In the genomic region with DNA sequence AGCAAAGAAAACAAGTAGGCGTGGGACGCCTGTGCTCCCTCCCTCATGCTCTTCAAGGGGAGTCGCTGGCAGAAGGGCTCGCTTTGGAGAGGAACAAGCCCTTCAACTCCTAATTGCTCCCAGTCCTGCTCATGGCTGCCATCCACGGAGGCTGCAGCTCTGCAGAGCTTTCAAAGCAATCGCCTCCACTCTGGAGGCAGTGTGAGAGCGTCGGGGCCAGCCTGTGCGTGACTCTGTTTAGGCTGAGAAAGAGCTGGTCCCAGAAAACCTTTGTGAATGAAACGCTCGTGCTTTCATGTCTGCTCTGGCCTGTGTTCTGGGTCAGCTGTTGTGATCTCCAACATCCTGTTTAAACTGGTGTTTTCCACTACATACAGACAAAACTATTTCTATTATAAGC, we compare ENCODE assay signal across 22 cellular contexts. TPM values are rescaled to one million over a fixed set of nuclear protein-coding genes. Genes with fewer than 3 reads are reported as not detected.
DNase-seq lines count a peak whose midpoint lies in the region; ATAC-seq, FAIRE-seq and TF ChIP-seq lines count a peak whose summit lies in the region.
"Had no signal": no experiment of that assay in that cellular context is flagged by ENCODE, and none has a peak within 500 bp of the region (broad histone marks: within the 10 kb centered on the region; RNA-seq: fewer than 3 reads in every experiment).

No MANE protein-coding gene starts in this region.

- FAIRE-seq in kidney (lab: Jason Lieb, UNC), result no peak
- FAIRE-seq: frontal cortex, GM12891, islet of Langerhans, RCC 7860 had no signal

- ATAC-seq in DND-41 (ENCODE audit: insufficient read depth, low read depth), result no peak
- ATAC-seq in T-helper 17 cell, result no peak
- no peak for ATAC-seq in HG03469 (IDR thresholded peaks at IDR 0.05; ENCODE audit: unreplicated experiment)
- ATAC-seq: activated CD4-positive, alpha-beta T cell treated with anti-CD3 and anti-CD28 coated beads for 36 hours; natural killer cell treated with Interleukin-12 subunit alpha and Interleukin-12 subunit beta and Interleukin-15 and Interleukin-18, amount 100 ng/mL, for 72 hours had no signal

- H3K4me3 Mint-ChIP-seq in chondrocyte (ENCODE audit: unreplicated experiment) (peak overlapping the region; percentile 20), T-helper 17 cell (no peak overlapping the region)
- H3K4me3 Mint-ChIP-seq: activated CD4-positive, alpha-beta T cell treated with anti-CD3 and anti-CD28 coated beads for 36 hours; dendritic cell treated with granulocyte-macrophage colony-stimulating factor and Interleukin-4, amounts not matched to agents 40 ng/mL and 50 ng/mL, for 4 days; natural killer cell treated with Interleukin-12 subunit alpha and Interleukin-12 subunit beta and Interleukin-15 and Interleukin-18, amount 100 ng/mL, for 72 hours; T-helper 1 cell treated with Interleukin-12 subunit alpha and Interleukin-12 subunit beta and Interleukin-4 antibody, amounts not matched to agents 30 μg/mL and 1 μg/mL, for 36 hours had no signal

- 0 out of 2 replicates have a peak overlapping the region, but pooled peaks have one; percentile 9 for H2AFZ ChIP-seq in DND-41 (ENCODE audit: low read depth, low read length)

- H3K4me3 ChIP-seq in DND-41 (ENCODE audit: low read depth in 1 of 2, low read length in 2 of 2) (no peak overlapping the region), kidney (ENCODE audit: low read length in 2 of 2) (no peak overlapping the region), skeletal muscle satellite cell (ENCODE audit: low read length) (no peak overlapping the region)
- H3K4me3 ChIP-seq: adrenal gland had no signal

- H3K9me3 Mint-ChIP-seq in chondrocyte (ENCODE audit: low read depth), result peaks cover 11% of the 10 kb centered on the region
- H3K9me3 Mint-ChIP-seq: dendritic cell treated with granulocyte-macrophage colony-stimulating factor and Interleukin-4, amounts not matched to agents 40 ng/mL and 50 ng/mL, for 4 days had no signal

- no peak overlapping the region for H3K27ac ChIP-seq in DND-41 (ENCODE audit: low read length)
- H3K27ac ChIP-seq in kidney (ENCODE audit: low read depth in 2 of 2, low read length in 2 of 2), result no peak overlapping the region
- H3K27ac ChIP-seq: adrenal gland had no signal

- TF ChIP-seq CTCF in DND-41 (IDR thresholded peaks at IDR 0.05; ENCODE audit: borderline replicate concordance, extremely low read depth, low read length, poor library complexity, severe bottlenecking), result no peak
- TF ChIP-seq CTCF in chondrocyte (IDR thresholded peaks at IDR 0.05), result no peak
- TF ChIP-seq CTCF in kidney (IDR thresholded peaks at IDR 0.05; ENCODE audit: borderline replicate concordance, extremely low read depth, insufficient read depth), result no peak

- H4K20me1 ChIP-seq in DND-41 (ENCODE audit: insufficient read depth, low read length), result no peaks in the 10 kb centered on the region

- no peaks in the 10 kb centered on the region for H3K9me3 ChIP-seq in DND-41 (ENCODE audit: insufficient read depth, low read length, severe bottlenecking)
- H3K9me3 ChIP-seq in kidney (ENCODE audit: control insufficient read depth in 1 of 2, low read length in 2 of 2), result peaks cover 0 to 3% of the 10 kb centered on the region in 2 donors
- H3K9me3 ChIP-seq in skeletal muscle satellite cell (replicated peaks; ENCODE audit: low read length), result no peaks in the 10 kb centered on the region
- H3K9me3 ChIP-seq in T-helper 17 cell (ENCODE audit: control insufficient read depth, low read length, poor library complexity, severe bottlenecking), result no peaks in the 10 kb centered on the region
- H3K9me3 ChIP-seq: adrenal gland, BE2C had no signal

- H3K36me3 Mint-ChIP-seq in chondrocyte (ENCODE audit: low read depth), result no peaks in the 10 kb centered on the region
- no peaks in the 10 kb centered on the region for H3K36me3 Mint-ChIP-seq in T-helper 17 cell (ENCODE audit: low read depth)

- no peaks in the 10 kb centered on the region for H3K36me3 ChIP-seq in DND-41 (ENCODE audit: insufficient read depth, low read length)
- H3K36me3 ChIP-seq in kidney (ENCODE audit: control insufficient read depth in 1 of 2, insufficient read depth in 2 of 2, low read length in 2 of 2), result no peaks in the 10 kb centered on the region
- H3K36me3 ChIP-seq in skeletal muscle satellite cell (ENCODE audit: insufficient read depth, low read length), result no peaks in the 10 kb centered on the region
- H3K36me3 ChIP-seq: adrenal gland, BE2C had no signal

- DNase-seq in DND-41 (no peak), chondrocyte (ENCODE audit: low spot score) (no peak), kidney (peak; percentile 66), anterior cingulate cortex (lab: John Stamatoyannopoulos, UW) (no peak), COLO829 (ENCODE audit: low spot score) (no peak), T-helper 17 cell (no peak)
- DNase-seq: activated CD4-positive, alpha-beta T cell treated with anti-CD3 and anti-CD28 coated beads for 36 hours; activated T-cell treated with anti-CD3 and anti-CD28 coated beads for 4 hours; adrenal gland; BE2C; DMS53; NCI-H1436; NCI-H524 had no signal

- H3K27ac Mint-ChIP-seq in chondrocyte (ENCODE audit: unreplicated experiment) (peak overlapping the region; percentile 45), T-helper 17 cell (no peak overlapping the region)
- H3K27ac Mint-ChIP-seq: activated CD4-positive, alpha-beta T cell treated with anti-CD3 and anti-CD28 coated beads for 36 hours; dendritic cell treated with granulocyte-macrophage colony-stimulating factor and Interleukin-4, amounts not matched to agents 40 ng/mL and 50 ng/mL, for 4 days; T-helper 1 cell treated with Interleukin-12 subunit alpha and Interleukin-12 subunit beta and Interleukin-4 antibody, amounts not matched to agents 30 μg/mL and 1 μg/mL, for 36 hours had no signal

- H3K9ac ChIP-seq in DND-41 (ENCODE audit: low read depth, low read length), result no peak overlapping the region
- H3K9ac ChIP-seq in kidney (ENCODE audit: low read length in 2 of 2), result no peak overlapping the region
- H3K9ac ChIP-seq in skeletal muscle satellite cell (ENCODE audit: low read depth, low read length), result no peak overlapping the region

- H3K4me1 ChIP-seq in DND-41 (ENCODE audit: insufficient read depth, low read length), result no peaks in the 10 kb centered on the region
- H3K4me1 ChIP-seq in kidney (ENCODE audit: control insufficient read depth in 1 of 2, insufficient read depth in 1 of 2, low read depth in 1 of 2, low read length in 2 of 2), result no peaks in the 10 kb centered on the region
- H3K4me1 ChIP-seq in skeletal muscle satellite cell (ENCODE audit: control insufficient read depth, insufficient read depth, low read length), result peaks cover 22% of the 10 kb centered on the region
- H3K4me1 ChIP-seq: BE2C had no signal

- H3K27me3 Mint-ChIP-seq in chondrocyte (ENCODE audit: low read depth) (no peaks in the 10 kb centered on the region), T-helper 17 cell (no peaks in the 10 kb centered on the region)
- H3K27me3 Mint-ChIP-seq: activated CD4-positive, alpha-beta T cell treated with anti-CD3 and anti-CD28 coated beads for 36 hours; natural killer cell treated with Interleukin-12 subunit alpha and Interleukin-12 subunit beta and Interleukin-15 and Interleukin-18, amount 100 ng/mL, for 72 hours had no signal

- H3K4me1 Mint-ChIP-seq in chondrocyte (ENCODE audit: low read depth), result peaks cover 22% of the 10 kb centered on the region
- no peaks in the 10 kb centered on the region for H3K4me1 Mint-ChIP-seq in T-helper 17 cell

- no peak overlapping the region for H3K4me2 ChIP-seq in DND-41 (ENCODE audit: insufficient read depth, low read length)
- peak overlapping the region; percentile 31 for H3K4me2 ChIP-seq in skeletal muscle satellite cell (ENCODE audit: low read length)

- no peaks in the 10 kb centered on the region for H3K79me2 ChIP-seq in DND-41 (ENCODE audit: insufficient read depth, low read length)

- intact Hi-C loops in kidney (cut with DNase I), result no loop called here

- no peaks in the 10 kb centered on the region for H3K27me3 ChIP-seq in DND-41 (ENCODE audit: insufficient read depth, low read length, poor library complexity)
- H3K27me3 ChIP-seq in skeletal muscle satellite cell (ENCODE audit: control insufficient read depth, insufficient read depth, low read length), result no peaks in the 10 kb centered on the region
- H3K27me3 ChIP-seq: adrenal gland, BE2C had no signal

RNA-seq across cellular contexts. Expression of a gene that starts 23.9 kb away (rescaled TPM):
- total RNA-seq in chondrocyte (37.9 to 73.5 TPM (median 39.7 TPM) in 3 replicates), kidney (58.0 TPM), T-helper 17 cell (100 to 1,000 TPM in 1 of 2 donors, 10 to 100 TPM in 1; 97.0 to 110 TPM)
- polyA plus RNA-seq in kidney (ENCODE audit: insufficient read depth, low read depth, low replicate concordance), result 1.3 TPM
- total RNA-seq in skeletal muscle satellite cell (2012; rRNA removed), result 17.5 and 23.2 TPM in 2 replicates
